In the genomic region with DNA sequence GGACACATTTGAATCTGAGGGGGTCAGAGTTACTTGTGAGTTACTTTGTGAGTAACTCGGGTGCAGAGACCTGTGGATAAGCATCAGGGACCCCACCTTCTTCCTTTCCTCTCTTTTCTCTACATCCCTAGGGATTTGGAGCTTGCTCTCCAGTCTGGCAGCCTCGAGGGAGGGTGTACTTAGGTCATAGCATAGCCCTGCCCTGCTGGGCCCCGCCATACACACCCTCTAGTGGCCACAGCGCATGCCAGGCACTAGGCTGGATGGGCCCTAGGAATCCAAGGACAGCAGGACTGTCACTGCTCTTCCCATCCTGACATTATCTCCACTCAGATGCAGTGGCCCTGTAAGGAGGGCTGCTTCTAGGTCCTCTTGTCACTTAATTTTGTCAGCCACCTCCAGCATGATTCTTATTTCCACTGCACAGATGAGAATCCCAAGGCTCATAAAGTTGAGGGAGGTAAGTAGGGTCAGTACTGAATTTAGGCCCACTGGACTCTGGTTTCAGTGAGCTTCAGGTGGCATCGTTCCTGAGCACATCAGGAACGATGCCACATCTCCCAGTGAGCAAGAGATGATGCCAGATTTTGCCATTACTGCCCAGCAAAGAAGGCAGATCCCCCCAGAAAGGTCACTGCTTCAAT, we compare ENCODE assay signal across 1 cellular context.
TF ChIP-seq lines count a peak whose summit lies in the region.

No MANE protein-coding gene starts in this region.

TF ChIP-seq in HEK293, 187 proteins besides CTCF, POLR2A, EP300 and RAD21 (continued from another document):
- TF ChIP-seq, protein P1, sequence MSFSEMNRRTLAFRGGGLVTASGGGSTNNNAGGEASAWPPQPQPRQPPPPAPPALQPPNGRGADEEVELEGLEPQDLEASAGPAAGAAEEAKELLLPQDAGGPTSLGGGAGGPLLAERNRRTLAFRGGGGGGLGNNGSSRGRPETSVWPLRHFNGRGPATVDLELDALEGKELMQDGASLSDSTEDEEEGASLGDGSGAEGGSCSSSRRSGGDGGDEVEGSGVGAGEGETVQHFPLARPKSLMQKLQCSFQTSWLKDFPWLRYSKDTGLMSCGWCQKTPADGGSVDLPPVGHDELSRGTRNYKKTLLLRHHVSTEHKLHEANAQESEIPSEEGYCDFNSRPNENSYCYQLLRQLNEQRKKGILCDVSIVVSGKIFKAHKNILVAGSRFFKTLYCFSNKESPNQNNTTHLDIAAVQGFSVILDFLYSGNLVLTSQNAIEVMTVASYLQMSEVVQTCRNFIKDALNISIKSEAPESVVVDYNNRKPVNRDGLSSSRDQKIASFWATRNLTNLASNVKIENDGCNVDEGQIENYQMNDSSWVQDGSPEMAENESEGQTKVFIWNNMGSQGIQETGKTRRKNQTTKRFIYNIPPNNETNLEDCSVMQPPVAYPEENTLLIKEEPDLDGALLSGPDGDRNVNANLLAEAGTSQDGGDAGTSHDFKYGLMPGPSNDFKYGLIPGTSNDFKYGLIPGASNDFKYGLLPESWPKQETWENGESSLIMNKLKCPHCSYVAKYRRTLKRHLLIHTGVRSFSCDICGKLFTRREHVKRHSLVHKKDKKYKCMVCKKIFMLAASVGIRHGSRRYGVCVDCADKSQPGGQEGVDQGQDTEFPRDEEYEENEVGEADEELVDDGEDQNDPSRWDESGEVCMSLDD (tag by site-specific recombination; IDR thresholded peaks at IDR 0.05) = peak; percentile 52; the same call in 1 of the 2 replicates
- TF ChIP-seq ZNF146 (tag by site-specific recombination; IDR thresholded peaks at IDR 0.05) = no peak
- peak; percentile 46 for TF ChIP-seq ZNF654 (tag by site-specific recombination; IDR thresholded peaks at IDR 0.05; ENCODE audit: low read depth)
- peak; percentile 29; the same call in 1 of the 2 replicates for TF ChIP-seq ZNF660 (tag by site-specific recombination; IDR thresholded peaks at IDR 0.05)
- TF ChIP-seq, protein P2, sequence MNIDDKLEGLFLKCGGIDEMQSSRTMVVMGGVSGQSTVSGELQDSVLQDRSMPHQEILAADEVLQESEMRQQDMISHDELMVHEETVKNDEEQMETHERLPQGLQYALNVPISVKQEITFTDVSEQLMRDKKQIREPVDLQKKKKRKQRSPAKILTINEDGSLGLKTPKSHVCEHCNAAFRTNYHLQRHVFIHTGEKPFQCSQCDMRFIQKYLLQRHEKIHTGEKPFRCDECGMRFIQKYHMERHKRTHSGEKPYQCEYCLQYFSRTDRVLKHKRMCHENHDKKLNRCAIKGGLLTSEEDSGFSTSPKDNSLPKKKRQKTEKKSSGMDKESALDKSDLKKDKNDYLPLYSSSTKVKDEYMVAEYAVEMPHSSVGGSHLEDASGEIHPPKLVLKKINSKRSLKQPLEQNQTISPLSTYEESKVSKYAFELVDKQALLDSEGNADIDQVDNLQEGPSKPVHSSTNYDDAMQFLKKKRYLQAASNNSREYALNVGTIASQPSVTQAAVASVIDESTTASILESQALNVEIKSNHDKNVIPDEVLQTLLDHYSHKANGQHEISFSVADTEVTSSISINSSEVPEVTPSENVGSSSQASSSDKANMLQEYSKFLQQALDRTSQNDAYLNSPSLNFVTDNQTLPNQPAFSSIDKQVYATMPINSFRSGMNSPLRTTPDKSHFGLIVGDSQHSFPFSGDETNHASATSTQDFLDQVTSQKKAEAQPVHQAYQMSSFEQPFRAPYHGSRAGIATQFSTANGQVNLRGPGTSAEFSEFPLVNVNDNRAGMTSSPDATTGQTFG (tag by site-specific recombination; IDR thresholded peaks at IDR 0.05; ENCODE audit: borderline replicate concordance) = no peak
- TF ChIP-seq ZBTB48 (tag by site-specific recombination; IDR thresholded peaks at IDR 0.05) = peak; percentile 90
- TF ChIP-seq WT1 (tag by site-specific recombination; IDR thresholded peaks at IDR 0.05) = 0 out of 2 replicates have a peak, but pooled peaks have one; percentile 36
- TF ChIP-seq ZBTB8A (tag by site-specific recombination; IDR thresholded peaks at IDR 0.05) = peak; percentile 85
- TF ChIP-seq, protein P3, sequence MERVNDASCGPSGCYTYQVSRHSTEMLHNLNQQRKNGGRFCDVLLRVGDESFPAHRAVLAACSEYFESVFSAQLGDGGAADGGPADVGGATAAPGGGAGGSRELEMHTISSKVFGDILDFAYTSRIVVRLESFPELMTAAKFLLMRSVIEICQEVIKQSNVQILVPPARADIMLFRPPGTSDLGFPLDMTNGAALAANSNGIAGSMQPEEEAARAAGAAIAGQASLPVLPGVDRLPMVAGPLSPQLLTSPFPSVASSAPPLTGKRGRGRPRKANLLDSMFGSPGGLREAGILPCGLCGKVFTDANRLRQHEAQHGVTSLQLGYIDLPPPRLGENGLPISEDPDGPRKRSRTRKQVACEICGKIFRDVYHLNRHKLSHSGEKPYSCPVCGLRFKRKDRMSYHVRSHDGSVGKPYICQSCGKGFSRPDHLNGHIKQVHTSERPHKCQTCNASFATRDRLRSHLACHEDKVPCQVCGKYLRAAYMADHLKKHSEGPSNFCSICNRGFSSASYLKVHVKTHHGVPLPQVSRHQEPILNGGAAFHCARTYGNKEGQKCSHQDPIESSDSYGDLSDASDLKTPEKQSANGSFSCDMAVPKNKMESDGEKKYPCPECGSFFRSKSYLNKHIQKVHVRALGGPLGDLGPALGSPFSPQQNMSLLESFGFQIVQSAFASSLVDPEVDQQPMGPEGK (tag by site-specific recombination; IDR thresholded peaks at IDR 0.05) = peak; percentile 72
- TF ChIP-seq ZNF76 (tag by site-specific recombination; IDR thresholded peaks at IDR 0.05; ENCODE audit: borderline replicate concordance, low read depth) = peak; percentile 29; the same call in 1 of the 2 replicates
- TF ChIP-seq ZIC2 (tag by site-specific recombination; IDR thresholded peaks at IDR 0.05) = peak; percentile 61
- no peak for TF ChIP-seq ZNF16 (tag by site-specific recombination; IDR thresholded peaks at IDR 0.05; ENCODE audit: low read depth)
- TF ChIP-seq, protein P4, sequence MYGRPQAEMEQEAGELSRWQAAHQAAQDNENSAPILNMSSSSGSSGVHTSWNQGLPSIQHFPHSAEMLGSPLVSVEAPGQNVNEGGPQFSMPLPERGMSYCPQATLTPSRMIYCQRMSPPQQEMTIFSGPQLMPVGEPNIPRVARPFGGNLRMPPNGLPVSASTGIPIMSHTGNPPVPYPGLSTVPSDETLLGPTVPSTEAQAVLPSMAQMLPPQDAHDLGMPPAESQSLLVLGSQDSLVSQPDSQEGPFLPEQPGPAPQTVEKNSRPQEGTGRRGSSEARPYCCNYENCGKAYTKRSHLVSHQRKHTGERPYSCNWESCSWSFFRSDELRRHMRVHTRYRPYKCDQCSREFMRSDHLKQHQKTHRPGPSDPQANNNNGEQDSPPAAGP (tag by site-specific recombination; IDR thresholded peaks at IDR 0.05) = peak; percentile 77
- TF ChIP-seq, protein P5, sequence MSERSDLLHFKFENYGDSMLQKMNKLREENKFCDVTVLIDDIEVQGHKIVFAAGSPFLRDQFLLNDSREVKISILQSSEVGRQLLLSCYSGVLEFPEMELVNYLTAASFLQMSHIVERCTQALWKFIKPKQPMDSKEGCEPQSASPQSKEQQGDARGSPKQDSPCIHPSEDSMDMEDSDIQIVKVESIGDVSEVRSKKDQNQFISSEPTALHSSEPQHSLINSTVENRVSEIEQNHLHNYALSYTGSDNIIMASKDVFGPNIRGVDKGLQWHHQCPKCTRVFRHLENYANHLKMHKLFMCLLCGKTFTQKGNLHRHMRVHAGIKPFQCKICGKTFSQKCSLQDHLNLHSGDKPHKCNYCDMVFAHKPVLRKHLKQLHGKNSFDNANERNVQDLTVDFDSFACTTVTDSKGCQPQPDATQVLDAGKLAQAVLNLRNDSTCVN (tag by site-specific recombination; optimal IDR thresholded peaks at IDR 0.05) = peak; percentile 22
- peak; percentile 56; the same call in 1 of the 2 replicates for TF ChIP-seq ZNF423 (tag by site-specific recombination; IDR thresholded peaks at IDR 0.05)
- TF ChIP-seq ZNF221 (tag by site-specific recombination; IDR thresholded peaks at IDR 0.05; ENCODE audit: borderline replicate concordance) = no peak
- TF ChIP-seq ZNF658 (tag by site-specific recombination; IDR thresholded peaks at IDR 0.05) = no peak
